Comparison of ENCODE assay signal across 34 cellular contexts in genomic region chr1:47249755-47250154, GRCh38. TPM values are rescaled to one million over a fixed set of nuclear protein-coding genes. Genes with fewer than 3 reads are reported as not detected.
"Had no signal": no experiment of that assay in that cellular context is flagged by ENCODE, and none has a peak within 500 bp of the region (broad histone marks: within the 10 kb centered on the region; RNA-seq: fewer than 3 reads in every experiment).

No MANE protein-coding gene starts in this region.

- H3K4me1 ChIP-seq: ascending aorta had no signal

- ATAC-seq: activated CD8-positive, alpha-beta T cell treated with anti-CD3 and anti-CD28 coated beads for 36 hours; activated naive CD8-positive, alpha-beta T cell treated with anti-CD3 and anti-CD28 coated beads, Interleukin-2, amount 50 U/mL, for 24 hours; activated T-cell treated with anti-CD3 and anti-CD28 coated beads, Interleukin-2, amount 50 U/mL, for 4 hours; activated T-cell treated with anti-CD3 and anti-CD28 coated beads, Interleukin-2, amount 50 U/mL, for 72 hours; activated T-helper 17 cell treated with anti-CD3 and anti-CD28 coated beads, Interleukin-2, amount 50 U/mL, for 72 hours had no signal

- DNase-seq: activated B cell treated with CpG ODN at 0.5 μM for 24 hours; activated CD4-positive, alpha-beta memory T cell treated with anti-CD3 and anti-CD28 coated beads for 36 hours; activated CD4-positive, alpha-beta T cell treated with anti-CD3 and anti-CD28 coated beads for 4 hours; activated CD4-positive, alpha-beta T cell treated with anti-CD3 and anti-CD28 coated beads, Interleukin-2, amount 10 ng/mL, durations not matched to agents 24 days and 14 days; activated CD4-positive, alpha-beta T cell treated with anti-CD3 and anti-CD28 coated beads, Interleukin-2, amount 50 U/mL, for 1 hour; activated CD4-positive, alpha-beta T cell treated with anti-CD3 and anti-CD28 coated beads, Interleukin-2, amount 50 U/mL, for 4 hours; activated CD4-positive, CD25-positive, alpha-beta regulatory T cell treated with anti-CD3 and anti-CD28 coated beads, Interleukin-2, amount 50 U/mL, for 72 hours; activated CD8-positive, alpha-beta memory T cell treated with anti-CD3 and anti-CD28 coated beads, Interleukin-2, amount 50 U/mL, for 4 hours; activated CD8-positive, alpha-beta T cell treated with anti-CD3 and anti-CD28 coated beads for 36 hours; activated effector memory CD4-positive, alpha-beta T cell treated with anti-CD3 and anti-CD28 coated beads, Interleukin-2, amount 50 U/mL, for 16 hours; activated gamma-delta T cell treated with Interleukin-2 at 50 U/mL for 16 hours; activated naive CD4-positive, alpha-beta T cell treated with anti-CD3 and anti-CD28 coated beads, Interleukin-2, amount 10 ng/mL, durations not matched to agents 7 days and 5 days; activated naive CD4-positive, alpha-beta T cell treated with Interleukin-2 at 50 U/mL for 16 hours; activated naive CD8-positive, alpha-beta T cell treated with anti-CD3 and anti-CD28 coated beads, Interleukin-2, amount 10 ng/mL, durations not matched to agents 7 days and 5 days; activated naive CD8-positive, alpha-beta T cell treated with anti-CD3 and anti-CD28 coated beads, Interleukin-2, amount 50 U/mL, for 24 hours; activated T-cell treated with anti-CD3 and anti-CD28 coated beads for 4 hours; activated T-cell treated with anti-CD3 and anti-CD28 coated beads, Interleukin-2, amount 50 U/mL, for 1 hour; activated T-cell treated with anti-CD3 and anti-CD28 coated beads, Interleukin-2, amount 50 U/mL, for 4 hours; activated T-cell treated with anti-CD3 and anti-CD28 coated beads, Interleukin-2, amount 50 U/mL, for 72 hours; amygdala; anterior cingulate cortex; caudate nucleus; T-helper 2 cell; T-helper 9 cell had no signal

- H3K4me3 ChIP-seq: ascending aorta, cardiac muscle cell had no signal

- H3K27me3 ChIP-seq: ascending aorta had no signal

- H3K9me3 ChIP-seq: ascending aorta had no signal

- H3K36me3 ChIP-seq: ascending aorta, cardiac muscle cell had no signal

- FAIRE-seq: bronchial epithelial cell, colon, TTC549 had no signal

- H3K27ac ChIP-seq: ascending aorta, cardiac muscle cell, VCaP had no signal

RNA-seq across cellular contexts. Expression of gene TAL1, which starts 17.7 kb away (rescaled TPM):
- total RNA-seq: activated B cell treated with CpG ODN at 0.5 μM for 24 hours; activated CD4-positive, alpha-beta T cell treated with anti-CD3 and anti-CD28 coated beads, Interleukin-2, amount 10 ng/mL, durations not matched to agents 24 days and 14 days; activated CD8-positive, alpha-beta memory T cell treated with anti-CD3 and anti-CD28 coated beads for 36 hours; activated CD8-positive, alpha-beta T cell treated with anti-CD3 and anti-CD28 coated beads for 36 hours; activated naive CD8-positive, alpha-beta T cell treated with anti-CD3 and anti-CD28 coated beads, Interleukin-2, amount 10 ng/mL, durations not matched to agents 7 days and 5 days; activated T-helper 1 cell treated with anti-CD3 and anti-CD28 coated beads, Interleukin-12 subunit alpha, Interleukin-12 subunit beta, Interleukin-2, Interleukin-4 antibody, amounts not matched to agents 30 ng/mL and 10 ng/mL and 1 ng/mL, durations not matched to agents 14 hours and 24 hours and 36 hours; activated T-helper 17 cell treated with anti-CD3 and anti-CD28 coated beads, Interleukin-2, amount 50 U/mL, for 72 hours; bronchial epithelial cell had no signal

RNA-seq across cellular contexts. Expression of gene PDZK1IP1, which starts 59.9 kb away (rescaled TPM):
- total RNA-seq: activated B cell treated with CpG ODN at 0.5 μM for 24 hours; activated CD4-positive, alpha-beta memory T cell treated with anti-CD3 and anti-CD28 coated beads for 36 hours; activated CD4-positive, alpha-beta T cell treated with anti-CD3 and anti-CD28 coated beads, Interleukin-2, amount 10 ng/mL, durations not matched to agents 24 days and 14 days; activated CD8-positive, alpha-beta memory T cell treated with anti-CD3 and anti-CD28 coated beads for 36 hours; activated CD8-positive, alpha-beta T cell treated with anti-CD3 and anti-CD28 coated beads for 36 hours; activated naive CD8-positive, alpha-beta T cell treated with anti-CD3 and anti-CD28 coated beads, Interleukin-2, amount 10 ng/mL, durations not matched to agents 7 days and 5 days; activated T-cell treated with anti-CD3 and anti-CD28 coated beads, Interleukin-2, amount 50 U/mL, for 4 hours; activated T-cell treated with anti-CD3 and anti-CD28 coated beads, Interleukin-2, amount 50 U/mL, for 72 hours; activated T-helper 1 cell treated with anti-CD3 and anti-CD28 coated beads, Interleukin-12 subunit alpha, Interleukin-12 subunit beta, Interleukin-2, Interleukin-4 antibody, amounts not matched to agents 30 ng/mL and 10 ng/mL and 1 ng/mL, durations not matched to agents 14 hours and 24 hours and 36 hours; activated T-helper 17 cell treated with anti-CD3 and anti-CD28 coated beads, Interleukin-2, amount 50 U/mL, for 72 hours; ascending aorta; cardiac muscle cell; cerebellum had no signal
- polyA plus RNA-seq: cardiac muscle cell had no signal
